ENCODE assay signal across 12 cellular contexts in genomic region chr3:149648525-149648924, GRCh38. TPM values are rescaled to one million over a fixed set of nuclear protein-coding genes. Genes with fewer than 3 reads are reported as not detected.
DNase-seq lines count a peak whose midpoint lies in the region; ATAC-seq and TF ChIP-seq lines count a peak whose summit lies in the region.
"Had no signal": no experiment of that assay in that cellular context is flagged by ENCODE, and none has a peak within 500 bp of the region (broad histone marks: within the 10 kb centered on the region; RNA-seq: fewer than 3 reads in every experiment).

No MANE protein-coding gene starts in this region.

- no peak overlapping the region for H3K27ac Mint-ChIP-seq in activated naive CD4-positive, alpha-beta T cell treated with anti-CD3 and anti-CD28 coated beads for 36 hours
- H3K27ac Mint-ChIP-seq: activated CD4-positive, alpha-beta memory T cell treated with anti-CD3 and anti-CD28 coated beads, Interleukin-2, amount 10 ng/mL, durations not matched to agents 7 days and 5 days; CD4-positive, alpha-beta T cell had no signal

- H3K23ac ChIP-seq in mesendoderm (ENCODE audit: low read length), result no peak overlapping the region

- H3K4ac ChIP-seq in mesendoderm (ENCODE audit: low read depth, low read length), result no peak overlapping the region

- H3K79me2 ChIP-seq in mesendoderm (ENCODE audit: control insufficient read depth, insufficient read depth, low read length), result peaks cover 18% of the 10 kb centered on the region

- H3K56ac ChIP-seq in mesendoderm (ENCODE audit: low read length), result no peak overlapping the region

- no peak for TF ChIP-seq CTCF in right atrium auricular region (IDR thresholded peaks at IDR 0.05)

- H3K27ac ChIP-seq in right atrium auricular region (peak overlapping the region in 1 of 2 donors; percentile 17), rectal smooth muscle tissue (ENCODE audit: low read depth, low read length) (no peak overlapping the region), mesendoderm (ENCODE audit: low read depth, low read length) (no peak overlapping the region)

- H4K5ac ChIP-seq in mesendoderm (ENCODE audit: low read length), result no peak overlapping the region

- no peaks in the 10 kb centered on the region for H3K36me3 Mint-ChIP-seq in activated naive CD4-positive, alpha-beta T cell treated with anti-CD3 and anti-CD28 coated beads for 36 hours (ENCODE audit: low read depth)

- DNase-seq in Right ventricle myocardium superior (no peak), right atrium auricular region (ENCODE audit: low spot score) (no peak), left ventricle myocardium superior (no peak), mesendoderm (no peak), NCI-H524 (lab: John Stamatoyannopoulos, UW) (no peak)
- no peak for DNase-seq in activated naive CD4-positive, alpha-beta T cell treated with anti-CD3 and anti-CD28 coated beads for 36 hours
- DNase-seq: activated CD4-positive, alpha-beta memory T cell treated with anti-CD3 and anti-CD28 coated beads, Interleukin-2, amount 10 ng/mL, durations not matched to agents 7 days and 5 days; CD4-positive, alpha-beta T cell; effector memory CD4-positive, alpha-beta T cell; hypothalamus had no signal

- H2BK15ac ChIP-seq in mesendoderm (replicated peaks; ENCODE audit: low read depth), result no peak overlapping the region

- no peak overlapping the region for H3K9ac ChIP-seq in rectal smooth muscle tissue (ENCODE audit: low read length)
- no peak overlapping the region for H3K9ac ChIP-seq in mesendoderm (ENCODE audit: low read length)

- H3K18ac ChIP-seq in mesendoderm (ENCODE audit: low read length), result no peak overlapping the region

- H3K36me3 ChIP-seq in right atrium auricular region (peaks cover 14% of the 10 kb centered on the region), rectal smooth muscle tissue (ENCODE audit: control insufficient read depth, insufficient read depth, low read length) (no peaks in the 10 kb centered on the region), mesendoderm (ENCODE audit: control insufficient read depth, insufficient read depth, low read length) (no peaks in the 10 kb centered on the region)

- intact Hi-C loops in Right ventricle myocardium superior (cut with DNase I) (no loop called here), left ventricle myocardium superior (cut with micrococcal nuclease) (no loop called here)
- intact Hi-C loops in activated naive CD4-positive, alpha-beta T cell treated with anti-CD3 and anti-CD28 coated beads for 36 hours (cut with micrococcal nuclease), result no loop called here

- peaks cover 14% of the 10 kb centered on the region for H3K79me1 ChIP-seq in mesendoderm (ENCODE audit: low read length)

- H3K4me3 Mint-ChIP-seq in activated naive CD4-positive, alpha-beta T cell treated with anti-CD3 and anti-CD28 coated beads for 36 hours, result no peak overlapping the region
- H3K4me3 Mint-ChIP-seq: activated CD4-positive, alpha-beta memory T cell treated with anti-CD3 and anti-CD28 coated beads, Interleukin-2, amount 10 ng/mL, durations not matched to agents 7 days and 5 days; CD4-positive, alpha-beta T cell had no signal

- H2BK120ac ChIP-seq in mesendoderm (ENCODE audit: low read depth, low read length), result no peak overlapping the region

- H2AK5ac ChIP-seq in mesendoderm (ENCODE audit: low read length), result no peak overlapping the region

- H2BK5ac ChIP-seq in mesendoderm (ENCODE audit: low read length), result no peak overlapping the region

- peak; percentile 40 for ATAC-seq in Right ventricle myocardium superior (ENCODE audit: poor library complexity)
- peak; percentile 64 for ATAC-seq in left ventricle myocardium superior
- no peak for ATAC-seq in HG02571 (IDR thresholded peaks at IDR 0.05; ENCODE audit: unreplicated experiment)

- no CpG with 5 or more reads among the region's 3 CpGs for WGBS in mesendoderm (ENCODE audit: extremely low coverage, insufficient coverage, low lambda C conversion rate)

- H3K9me3 ChIP-seq in right atrium auricular region, result no peaks in the 10 kb centered on the region

- CTCF ChIA-PET in activated naive CD4-positive, alpha-beta T cell treated with anti-CD3 and anti-CD28 coated beads for 36 hours (lab: Charles Lee), result interaction anchor here (0.6 kb wide), 1 partner anchor 23 kb away, joined by 3 read pairs; no protein-coding TSS in a partner anchor

- H3K4me3 ChIP-seq in right atrium auricular region (no peak overlapping the region), rectal smooth muscle tissue (ENCODE audit: low read length) (peak overlapping the region; percentile 7), mesendoderm (ENCODE audit: low read length) (no peak overlapping the region)

- H3K4me1 ChIP-seq in right atrium auricular region, result peaks cover 0 to 71% of the 10 kb centered on the region in 2 donors
- H3K4me1 ChIP-seq in rectal smooth muscle tissue (ENCODE audit: control insufficient read depth, insufficient read depth, low read length), result peaks cover 16% of the 10 kb centered on the region
- H3K4me1 ChIP-seq in mesendoderm (ENCODE audit: control insufficient read depth, low read depth, low read length), result peaks cover 2% of the 10 kb centered on the region

- H3K27me3 ChIP-seq in right atrium auricular region (no peaks in the 10 kb centered on the region), rectal smooth muscle tissue (ENCODE audit: control insufficient read depth, insufficient read depth, low read length) (no peaks in the 10 kb centered on the region), mesendoderm (ENCODE audit: insufficient read depth, low read length, poor library complexity) (no peaks in the 10 kb centered on the region)

- H3K4me1 Mint-ChIP-seq in activated naive CD4-positive, alpha-beta T cell treated with anti-CD3 and anti-CD28 coated beads for 36 hours (ENCODE audit: low read depth), result no peaks in the 10 kb centered on the region
- H3K4me1 Mint-ChIP-seq: activated CD4-positive, alpha-beta memory T cell treated with anti-CD3 and anti-CD28 coated beads, Interleukin-2, amount 10 ng/mL, durations not matched to agents 7 days and 5 days had no signal

- peaks cover 23% of the 10 kb centered on the region for H3K27me3 Mint-ChIP-seq in activated naive CD4-positive, alpha-beta T cell treated with anti-CD3 and anti-CD28 coated beads for 36 hours (ENCODE audit: low read depth)

- no peak overlapping the region for H4K8ac ChIP-seq in mesendoderm (ENCODE audit: low read depth, low read length)

- H3K9me3 Mint-ChIP-seq in activated naive CD4-positive, alpha-beta T cell treated with anti-CD3 and anti-CD28 coated beads for 36 hours, result no peaks in the 10 kb centered on the region
- H3K9me3 Mint-ChIP-seq: activated CD4-positive, alpha-beta memory T cell treated with anti-CD3 and anti-CD28 coated beads, Interleukin-2, amount 10 ng/mL, durations not matched to agents 7 days and 5 days; CD4-positive, alpha-beta T cell had no signal

- H3K4me2 ChIP-seq in mesendoderm (ENCODE audit: low read length), result no peak overlapping the region

RNA-seq across cellular contexts. Expression of gene WWTR1, which starts 9.3 kb away (rescaled TPM):
- 37.9 TPM for total RNA-seq in Right ventricle myocardium superior
- 10 to 100 TPM; 53.4 to 73.1 TPM for total RNA-seq in right atrium auricular region
- 40.0 TPM for total RNA-seq in left ventricle myocardium superior
- 25.5 TPM for polyA plus RNA-seq in mesendoderm (2013, experiment 1 of 2)
- polyA plus RNA-seq in mesendoderm (2013, experiment 2 of 2), result 25.1 TPM
- under 1 TPM; 0.19 to 0.42 TPM for total RNA-seq in activated naive CD4-positive, alpha-beta T cell treated with anti-CD3 and anti-CD28 coated beads for 36 hours

Comparison
In these comparisons a context has a peak if more than half of its experiments do, and no peak if none do; other contexts are left out.
1. RNA of gene WWTR1, which starts 9.3 kb away (total RNA-seq): 53.4 to 73.1 TPM in right atrium auricular region, 40.0 TPM in left ventricle myocardium superior (single experiment) and 37.9 TPM in Right ventricle myocardium superior (single experiment); 0.19 to 0.42 TPM in activated naive CD4-positive, alpha-beta T cell treated with anti-CD3 and anti-CD28 coated beads for 36 hours; every median in the first group is over 10 times any median in the second.